ENCODE assay signal across 17 cellular contexts in genomic region chr12:73892181-73892580, GRCh38.
A peak's percentile ranks its signal among the peaks of the same experiment; 100 is the strongest.
DNase-seq lines count a peak whose midpoint lies in the region; ATAC-seq and TF ChIP-seq lines count a peak whose summit lies in the region.
"Had no signal": no experiment of that assay in that cellular context is flagged by ENCODE, and none has a peak within 500 bp of the region (broad histone marks: within the 10 kb centered on the region; RNA-seq: fewer than 3 reads in every experiment).

No MANE protein-coding gene starts in this region.

- CTCF ChIA-PET in HEK293T (lab: Yijun Ruan, JAX): interaction anchor here (0.7 kb wide), 1 partner anchor 15 kb away, joined by 4 read pairs; no protein-coding TSS in a partner anchor

- no peak for TF ChIP-seq CTCF in VCaP (conservative IDR thresholded peaks at IDR 0.05)
- no peak for TF ChIP-seq CTCF in retinal pigment epithelial cell (conservative IDR thresholded peaks at IDR 0.05; ENCODE audit: low read depth, low read length)
- TF ChIP-seq CTCF in foreskin fibroblast (IDR thresholded peaks at IDR 0.05; ENCODE audit: low read depth, low read length): no peak

- DNase-seq in HEK293T (ENCODE audit: extremely low spot score) (no peak), fibroblast of peridontal ligament (ENCODE audit: extremely low read depth) (peak; percentile 0), retinal pigment epithelial cell (ENCODE audit: low read depth) (peak; percentile 55), foreskin fibroblast (no peak), NCI-H2196 treated with DMSO at 0.1 percent for 48 hours (lab: John Stamatoyannopoulos, UW; ENCODE audit: unreplicated experiment) (no peak)
- no peak for DNase-seq in activated naive CD4-positive, alpha-beta T cell treated with Interleukin-2 at 50 U/mL for 16 hours
- DNase-seq: activated CD8-positive, alpha-beta memory T cell treated with anti-CD3 and anti-CD28 coated beads for 24 hours; activated T-cell treated with anti-CD3 and anti-CD28 coated beads, Interleukin-2, amount 50 U/mL, for 48 hours; naive B cell; NCI-H1092 treated with DMSO at 0.1 percent for 48 hours; NCI-H2029 treated with DMSO at 0.1 percent for 48 hours; right cardiac atrium; substantia nigra; SW 1271 had no signal

- peak overlapping the region; percentile 66 for H3K27ac ChIP-seq in VCaP
- H3K27ac ChIP-seq: esophagus muscularis mucosa had no signal

- POLR2A ChIA-PET in HEK293T (lab: Yijun Ruan, JAX): no interaction called here

- ATAC-seq in HG02870 (IDR thresholded peaks at IDR 0.05; ENCODE audit: unreplicated experiment): no peak
- ATAC-seq: right cardiac atrium had no signal

- H3K4me3 ChIP-seq in retinal pigment epithelial cell (ENCODE audit: low read length) (no peak overlapping the region), foreskin fibroblast (ENCODE audit: low read depth in 1 of 2, low read length in 2 of 2) (no peak overlapping the region)
- H3K4me3 ChIP-seq: esophagus muscularis mucosa had no signal

TF ChIP-seq in HEK293T, 16 proteins besides CTCF, POLR2A, EP300 and RAD21:
- TF ChIP-seq BHLHE40 (IDR thresholded peaks at IDR 0.05; ENCODE audit: borderline replicate concordance): no peak
- TF ChIP-seq L3MBTL2 (conservative IDR thresholded peaks at IDR 0.05): 0 out of 2 replicates have a peak, but pooled peaks have one; percentile 25

Comparison
In these comparisons a context has a peak if more than half of its experiments do, and no peak if none do; other contexts are left out.
1. DNase-seq: peak in fibroblast of peridontal ligament (single experiment) and retinal pigment epithelial cell (single experiment); none in HEK293T (single experiment), activated naive CD4-positive, alpha-beta T cell treated with Interleukin-2 at 50 U/mL for 16 hours (single experiment), foreskin fibroblast (0 of 2) and NCI-H2196 treated with DMSO at 0.1 percent for 48 hours (single experiment).